Comparison of ENCODE assay signal across 8 cellular contexts in genomic region chr20:57398231-57398821, GRCh38. TPM values are rescaled to one million over a fixed set of nuclear protein-coding genes. Genes with fewer than 3 reads are reported as not detected.
DNase-seq lines count a peak whose midpoint lies in the region; ATAC-seq and TF ChIP-seq lines count a peak whose summit lies in the region.

No MANE protein-coding gene starts in this region.

- peak overlapping the region; percentile 83 for H3K27ac Mint-ChIP-seq in dendritic cell treated with granulocyte-macrophage colony-stimulating factor and Interleukin-4, amounts not matched to agents 40 ng/mL and 50 ng/mL, for 4 days

- H2AFZ ChIP-seq in GM23248: no peak overlapping the region

- H3K27ac ChIP-seq in sigmoid colon (peak overlapping the region; percentile 92 to 98 (median 98)), aorta (ENCODE audit: low read depth in 1 of 2, low read length in 2 of 2) (no peak overlapping the region), GM23248 (no peak overlapping the region)

- H3K36me3 ChIP-seq in sigmoid colon (peaks cover 5 to 59% (median 28%) of the 10 kb centered on the region in 4 donors), aorta (ENCODE audit: control insufficient read depth in 1 of 2, insufficient read depth in 2 of 2, low read length in 1 of 2) (no peaks in the 10 kb centered on the region), GM23248 (ENCODE audit: low read depth) (no peaks in the 10 kb centered on the region)

- peak overlapping the region; percentile 52 for H3K4me3 Mint-ChIP-seq in dendritic cell treated with granulocyte-macrophage colony-stimulating factor and Interleukin-4, amounts not matched to agents 40 ng/mL and 50 ng/mL, for 4 days

- H3K9me3 ChIP-seq in sigmoid colon (no peaks in the 10 kb centered on the region), aorta (ENCODE audit: control insufficient read depth, low read length) (no peaks in the 10 kb centered on the region), GM23248 (ENCODE audit: low read depth) (no peaks in the 10 kb centered on the region)

- peaks cover 95% of the 10 kb centered on the region for H3K36me3 Mint-ChIP-seq in dendritic cell treated with granulocyte-macrophage colony-stimulating factor and Interleukin-4, amounts not matched to agents 40 ng/mL and 50 ng/mL, for 4 days (ENCODE audit: low read depth)

- H4K20me1 ChIP-seq in GM23248 (ENCODE audit: insufficient read depth): no peaks in the 10 kb centered on the region

- TF ChIP-seq EP300 in sigmoid colon (IDR thresholded peaks at IDR 0.05): peak in 2 of 4 donors; percentile 31 to 51

- peak; percentile 61 to 97 (median 90) for DNase-seq in activated CD4-positive, CD25-positive, alpha-beta regulatory T cell (lab: John Stamatoyannopoulos, UW)
- DNase-seq in sigmoid colon (peak; percentile 89), aorta (peak; percentile 59 to 77), erythroblast (lab: John Stamatoyannopoulos, UW) (no peak), GM23248 (no peak)

- H3K4me3 ChIP-seq in sigmoid colon (peak overlapping the region in 3 of 4 donors; percentile 16 to 20 (median 19)), aorta (ENCODE audit: low read length in 2 of 2) (no peak overlapping the region), GM23248 (no peak overlapping the region)

- no peaks in the 10 kb centered on the region for H3K9me3 Mint-ChIP-seq in dendritic cell treated with granulocyte-macrophage colony-stimulating factor and Interleukin-4, amounts not matched to agents 40 ng/mL and 50 ng/mL, for 4 days

- ATAC-seq in GM19351 (IDR thresholded peaks at IDR 0.05; ENCODE audit: unreplicated experiment) (peak; percentile 47), HG03280 (IDR thresholded peaks at IDR 0.05; ENCODE audit: unreplicated experiment) (peak; percentile 61), aorta (ENCODE audit: low FRiP score) (peak; percentile 4)

- H3K4me1 ChIP-seq in sigmoid colon (peaks cover 0 to 100% (median 99%) of the 10 kb centered on the region in 4 donors), aorta (ENCODE audit: control insufficient read depth in 1 of 2, insufficient read depth in 2 of 2, low read length in 2 of 2) (peaks cover 0 to 2% of the 10 kb centered on the region in 2 donors), GM23248 (ENCODE audit: insufficient read depth) (peaks cover 11% of the 10 kb centered on the region; the same call in 1 of the 2 replicates)

- no peak for TF ChIP-seq CTCF in sigmoid colon (IDR thresholded peaks at IDR 0.05)

- peaks cover 83% of the 10 kb centered on the region for H3K4me1 Mint-ChIP-seq in dendritic cell treated with granulocyte-macrophage colony-stimulating factor and Interleukin-4, amounts not matched to agents 40 ng/mL and 50 ng/mL, for 4 days (ENCODE audit: low read depth)

- WGBS in sigmoid colon, 2 donors: 9 to 21% methylated on average over 27 of the region's 27 CpGs
- 74 to 81% methylated on average over 23 to 27 of the region's 27 CpGs for WGBS in aorta, 2 donors
- WGBS in GM23248 (ENCODE audit: low coverage in 1 of 2, low lambda C conversion rate in 2 of 2, missing lambda C conversion rate in 2 of 2), 2 experiments: 79 to 86% methylated on average over 24 to 27 of the region's 27 CpGs

- H3K4me2 ChIP-seq in GM23248 (ENCODE audit: unreplicated experiment): no peak overlapping the region

- TF ChIP-seq POLR2A in sigmoid colon (IDR thresholded peaks at IDR 0.05) (no peak), erythroblast (IDR thresholded peaks at IDR 0.05; ENCODE audit: low read length) (no peak)

- H3K9me2 ChIP-seq in GM23248 (ENCODE audit: insufficient read depth): no peaks in the 10 kb centered on the region

- intact Hi-C loops in dendritic cell treated with granulocyte-macrophage colony-stimulating factor and Interleukin-4, amounts not matched to agents 40 ng/mL and 50 ng/mL, for 4 days (cut with micrococcal nuclease): no loop called here
- intact Hi-C loops in sigmoid colon (cut with DNase I) (no loop called here), aorta (cut with DNase I) (no loop called here)

- H3F3A ChIP-seq in GM23248 (ENCODE audit: insufficient read depth): no peaks in the 10 kb centered on the region

- H3K27me3 Mint-ChIP-seq in dendritic cell treated with granulocyte-macrophage colony-stimulating factor and Interleukin-4, amounts not matched to agents 40 ng/mL and 50 ng/mL, for 4 days: peaks cover 2% of the 10 kb centered on the region

- H3K79me2 ChIP-seq in GM23248 (ENCODE audit: insufficient read depth): no peaks in the 10 kb centered on the region

- in situ Hi-C loops in GM23248 (cut with MboI): no loop called here

- H3K27me3 ChIP-seq in sigmoid colon (no peaks in the 10 kb centered on the region), aorta (ENCODE audit: control insufficient read depth in 1 of 2, insufficient read depth in 2 of 2, low read length in 1 of 2) (no peaks in the 10 kb centered on the region), GM23248 (replicated peaks; ENCODE audit: insufficient read depth) (no peaks in the 10 kb centered on the region)

- H3K9ac ChIP-seq in GM23248: no peak overlapping the region

RNA-seq across cellular contexts. Expression of gene RBM38, which starts 7.1 kb away (rescaled TPM):
- total RNA-seq in sigmoid colon (10 to 100 TPM; 48.5 to 94.2 (median 78.8) TPM), aorta (10 to 100 TPM; 19.3 to 20.7 TPM)
- polyA plus RNA-seq in sigmoid colon (10 to 100 TPM; 31.4 to 59.9 (median 34.8) TPM), aorta (10 to 100 TPM in 1 of 2 donors, 1 to 10 TPM in 1; 7.3 to 14.7 TPM), GM23248 (2016; fragmentation: Nextera tagmentation; extraction: Ambion mirVana) (1.3 and 2.0 TPM in 2 replicates)
- 3.7 and 8.1 TPM in 2 replicates for total RNA-seq in GM23248 (2014; rRNA removed; shearing (Covaris generic))

RNA-seq across cellular contexts. Expression of gene RAE1, which starts 47.3 kb away (rescaled TPM):
- total RNA-seq in sigmoid colon (10 to 100 TPM; 13.6 to 20.9 (median 17.1) TPM), aorta (10 to 100 TPM; 11.6 to 19.4 TPM)
- polyA plus RNA-seq in sigmoid colon (10 to 100 TPM; 13.8 to 18.3 (median 16.4) TPM), aorta (1 to 10 TPM; 3.6 to 9.9 TPM), GM23248 (2016; fragmentation: Nextera tagmentation; extraction: Ambion mirVana) (54.8 and 55.9 TPM in 2 replicates)
- 21.5 and 34.7 TPM in 2 replicates for total RNA-seq in GM23248 (2014; rRNA removed; shearing (Covaris generic))

Comparison
In these comparisons a context has a peak if more than half of its experiments do, and no peak if none do; other contexts are left out.
1. ATAC-seq: peak in every context shown above with its lines; median percentile 61 in HG03280; 47 in GM19351; 4 in aorta.
2. DNase-seq: peak in activated CD4-positive, CD25-positive, alpha-beta regulatory T cell (4 of 4), sigmoid colon (single experiment) and aorta (2 of 2); none in erythroblast (0 of 2) and GM23248 (single experiment).
3. H3K27ac ChIP-seq: peak in sigmoid colon (4 of 4); none in aorta (0 of 2) and GM23248 (single experiment).
4. H3K4me3 ChIP-seq: peak in sigmoid colon (3 of 4); none in aorta (0 of 2) and GM23248 (single experiment).